24 cellular contexts compared by ENCODE assay signal in genomic region chrX:152697952-152698931, GRCh38. TPM values are rescaled to one million over a fixed set of nuclear protein-coding genes. Genes with fewer than 3 reads are reported as not detected.
"Had no signal": no experiment of that assay in that cellular context is flagged by ENCODE, and none has a peak within 500 bp of the region (broad histone marks: within the 10 kb centered on the region; RNA-seq: fewer than 3 reads in every experiment).

TSS of gene MAGEA3 (plus strand) at chrX:152698794. CDS start at chrX:152700833, 2,039 bp downstream.

RNA-seq across cellular contexts. Expression of gene MAGEA3, which starts in this region (rescaled TPM):
- total RNA-seq: activated CD4-positive, alpha-beta memory T cell treated with anti-CD3 and anti-CD28 coated beads for 36 hours; activated CD4-positive, alpha-beta T cell treated with anti-CD3 and anti-CD28 coated beads for 36 hours; activated CD4-positive, alpha-beta T cell treated with anti-CD3 and anti-CD28 coated beads, Interleukin-2, amount 10 ng/mL, durations not matched to agents 24 days and 14 days; activated CD8-positive, alpha-beta memory T cell treated with anti-CD3 and anti-CD28 coated beads for 36 hours; activated CD8-positive, alpha-beta memory T cell treated with anti-CD3 and anti-CD28 coated beads, Interleukin-2, amount 10 ng/mL, durations not matched to agents 7 days and 5 days; activated CD8-positive, alpha-beta T cell treated with anti-CD3 and anti-CD28 coated beads, Interleukin-2, amount 10 ng/mL, durations not matched to agents 7 days and 5 days; activated naive CD4-positive, alpha-beta T cell treated with anti-CD3 and anti-CD28 coated beads for 36 hours; activated naive CD8-positive, alpha-beta T cell treated with anti-CD3 and anti-CD28 coated beads for 36 hours; activated T-helper 1 cell treated with anti-CD3 and anti-CD28 coated beads, Interleukin-12 subunit alpha, Interleukin-12 subunit beta, Interleukin-2, Interleukin-4 antibody, amounts not matched to agents 30 ng/mL and 10 ng/mL and 1 ng/mL, durations not matched to agents 14 hours and 24 hours and 36 hours; activated T-helper 2 cell treated with anti-CD3 and anti-CD28 coated beads, Interferon-gamma antibody, Interleukin-2, Interleukin-4, amounts not matched to agents 10 μg/mL and 5 μg/mL and 100 μg/mL, durations not matched to agents 14 hours and 24 hours and 36 hours; aorta; body of pancreas; breast epithelium; cardiac muscle cell; dermis microvascular lymphatic vessel endothelial cell; endothelial cell of umbilical vein; esophagus squamous epithelium; fibroblast of lung; fibroblast of villous mesenchyme; gastroesophageal sphincter; glomerular endothelial cell; heart right ventricle had no signal
- polyA plus RNA-seq: adrenal gland, aorta, cardiac muscle cell, endothelial cell of umbilical vein, esophagus, fibroblast of lung, heart right ventricle had no signal
